ENCODE assay signal across 32 cellular contexts in the genomic region with DNA sequence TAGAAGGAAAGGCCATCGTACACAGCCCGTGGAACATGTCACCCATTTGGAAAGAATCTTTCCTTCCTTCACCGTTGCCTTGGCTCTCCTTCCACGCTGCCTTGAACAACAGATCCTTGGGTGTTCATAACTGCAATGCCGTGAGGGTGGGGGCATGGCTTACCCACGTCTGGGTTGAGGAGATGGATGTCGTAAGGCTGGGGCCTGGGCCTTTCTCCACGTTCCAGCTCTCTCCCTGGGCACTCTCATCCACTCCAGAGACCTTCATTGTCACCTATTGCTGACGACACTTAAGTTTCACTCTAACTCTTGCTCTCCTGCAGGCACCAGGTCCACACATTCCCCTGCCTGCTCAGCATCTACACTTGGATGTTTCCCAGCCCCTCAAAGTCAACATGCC. TPM values are rescaled to one million over a fixed set of nuclear protein-coding genes. Genes with fewer than 3 reads are reported as not detected.
"Had no signal": no experiment of that assay in that cellular context is flagged by ENCODE, and none has a peak within 500 bp of the region (broad histone marks: within the 10 kb centered on the region; RNA-seq: fewer than 3 reads in every experiment).

No MANE protein-coding gene starts in this region.

- ATAC-seq: activated CD4-positive, alpha-beta T cell treated with anti-CD3 and anti-CD28 coated beads for 36 hours; activated CD8-positive, alpha-beta memory T cell treated with anti-CD3 and anti-CD28 coated beads, Interleukin-2, amount 10 ng/mL, durations not matched to agents 7 days and 5 days; activated CD8-positive, alpha-beta T cell treated with anti-CD3 and anti-CD28 coated beads, Interleukin-2, amount 10 ng/mL, durations not matched to agents 7 days and 5 days; activated naive CD4-positive, alpha-beta T cell treated with anti-CD3 and anti-CD28 coated beads, Interleukin-2, amount 50 U/mL, for 72 hours; activated T-cell treated with anti-CD3 and anti-CD28 coated beads, Interleukin-2, amount 50 U/mL, for 72 hours; foreskin keratinocyte; gastrocnemius medialis had no signal

- H3K4me1 ChIP-seq: ascending aorta, breast epithelium, colonic mucosa, esophagus muscularis mucosa, foreskin keratinocyte, gastrocnemius medialis had no signal

- H3K4me3 ChIP-seq: ascending aorta, breast epithelium, cardiac muscle cell, colonic mucosa, esophagus muscularis mucosa, gastrocnemius medialis had no signal

- H3K27ac ChIP-seq: ascending aorta, breast epithelium, cardiac muscle cell, colonic mucosa, esophagus muscularis mucosa, foreskin keratinocyte, gastrocnemius medialis had no signal

- H3K27me3 ChIP-seq: ascending aorta, colonic mucosa, foreskin keratinocyte had no signal

- H3K9me3 ChIP-seq: ascending aorta, breast epithelium, colonic mucosa, esophagus muscularis mucosa, gastrocnemius medialis had no signal

- H3K36me3 ChIP-seq: ascending aorta, breast epithelium, cardiac muscle cell, colonic mucosa, gastrocnemius medialis had no signal

- DNase-seq: activated CD4-positive, alpha-beta memory T cell treated with anti-CD3 and anti-CD28 coated beads for 36 hours; activated CD4-positive, alpha-beta T cell treated with anti-CD3 and anti-CD28 coated beads for 36 hours; activated CD4-positive, alpha-beta T cell treated with anti-CD3 and anti-CD28 coated beads, Interleukin-2, amount 10 ng/mL, durations not matched to agents 24 days and 14 days; activated CD4-positive, CD25-positive, alpha-beta regulatory T cell; activated CD4-positive, CD25-positive, alpha-beta regulatory T cell treated with anti-CD3 and anti-CD28 coated beads, Interleukin-2, amount 50 U/mL, for 72 hours; activated CD8-positive, alpha-beta memory T cell treated with anti-CD3 and anti-CD28 coated beads, Interleukin-2, amount 10 ng/mL, durations not matched to agents 7 days and 5 days; activated CD8-positive, alpha-beta memory T cell treated with anti-CD3 and anti-CD28 coated beads, Interleukin-2, amount 50 U/mL, for 48 hours; activated CD8-positive, alpha-beta T cell treated with anti-CD3 and anti-CD28 coated beads, Interleukin-2, amount 10 ng/mL, durations not matched to agents 7 days and 5 days; activated gamma-delta T cell; activated naive CD4-positive, alpha-beta T cell; activated naive CD4-positive, alpha-beta T cell treated with anti-CD3 and anti-CD28 coated beads, Interleukin-2, amount 10 ng/mL, durations not matched to agents 7 days and 5 days; activated naive CD8-positive, alpha-beta T cell treated with anti-CD3 and anti-CD28 coated beads, Interleukin-2, amount 10 ng/mL, durations not matched to agents 7 days and 5 days; activated T-cell treated with anti-CD3 and anti-CD28 coated beads for 4 hours; activated T-cell treated with anti-CD3 and anti-CD28 coated beads, Interleukin-2, amount 50 U/mL, for 24 hours; activated T-cell treated with anti-CD3 and anti-CD28 coated beads, Interleukin-2, amount 50 U/mL, for 72 hours; central memory CD4-positive, alpha-beta T cell; cerebellar nuclear complex; colonic mucosa; effector memory CD4-positive, alpha-beta T cell; endodermal cell; erythroblast; foreskin keratinocyte; gastrocnemius medialis; glutamatergic neuron; T-helper 2 cell had no signal

RNA-seq across cellular contexts. Expression of a gene that starts 19.4 kb away (rescaled TPM):
- total RNA-seq: activated CD4-positive, alpha-beta memory T cell treated with anti-CD3 and anti-CD28 coated beads for 36 hours; activated CD4-positive, alpha-beta T cell treated with anti-CD3 and anti-CD28 coated beads for 36 hours; activated CD4-positive, alpha-beta T cell treated with anti-CD3 and anti-CD28 coated beads, Interleukin-2, amount 10 ng/mL, durations not matched to agents 24 days and 14 days; activated CD8-positive, alpha-beta memory T cell treated with anti-CD3 and anti-CD28 coated beads for 36 hours; activated CD8-positive, alpha-beta memory T cell treated with anti-CD3 and anti-CD28 coated beads, Interleukin-2, amount 10 ng/mL, durations not matched to agents 7 days and 5 days; activated CD8-positive, alpha-beta T cell treated with anti-CD3 and anti-CD28 coated beads, Interleukin-2, amount 10 ng/mL, durations not matched to agents 7 days and 5 days; activated naive CD4-positive, alpha-beta T cell treated with anti-CD3 and anti-CD28 coated beads, Interleukin-2, amount 50 U/mL, for 72 hours; activated naive CD8-positive, alpha-beta T cell treated with anti-CD3 and anti-CD28 coated beads, Interleukin-2, amount 10 ng/mL, durations not matched to agents 7 days and 5 days; activated T-cell treated with anti-CD3 and anti-CD28 coated beads, Interleukin-2, amount 50 U/mL, for 72 hours; foreskin keratinocyte; T-helper 1 cell treated with Interleukin-12 subunit alpha and Interleukin-12 subunit beta and Interleukin-4 antibody, amounts not matched to agents 30 ng/mL and 1 ng/mL, for 36 hours had no signal
- polyA plus RNA-seq: cardiac muscle cell had no signal
